Comparison of ENCODE assay signal across 14 cellular contexts in genomic region chr10:117074621-117075020, GRCh38.
DNase-seq lines count a peak whose midpoint lies in the region; ATAC-seq, FAIRE-seq and TF ChIP-seq lines count a peak whose summit lies in the region.
"Had no signal": no experiment of that assay in that cellular context is flagged by ENCODE, and none has a peak within 500 bp of the region (broad histone marks: within the 10 kb centered on the region; RNA-seq: fewer than 3 reads in every experiment).

No MANE protein-coding gene starts in this region.

- H3K4me2 ChIP-seq in A549: 0 out of 3 replicates have a peak overlapping the region, but pooled peaks have one; percentile 12
- no peak overlapping the region for H3K4me2 ChIP-seq in OCI-LY1 (ENCODE audit: low read length)
- no peak overlapping the region for H3K4me2 ChIP-seq in hepatocyte

- H3K36me3 Mint-ChIP-seq in activated naive CD4-positive, alpha-beta T cell treated with anti-CD3 and anti-CD28 coated beads, Interleukin-2, amount 50 U/mL, for 72 hours: no peaks in the 10 kb centered on the region

- TF ChIP-seq CTCF in A549 (IDR thresholded peaks at IDR 0.05): peak; percentile 20; the same call in 2 of the 3 replicates
- peak; percentile 37; the same call in 1 of the 2 replicates for TF ChIP-seq CTCF in OCI-LY1 (IDR thresholded peaks at IDR 0.05; ENCODE audit: low read length)
- TF ChIP-seq CTCF in hepatocyte (IDR thresholded peaks at IDR 0.05; ENCODE audit: poor library complexity): peak; percentile 36
- TF ChIP-seq CTCF in ascending aorta (IDR thresholded peaks at IDR 0.05): no peak
- TF ChIP-seq CTCF in sigmoid colon (IDR thresholded peaks at IDR 0.05): no peak

- no peak overlapping the region for H3K27ac Mint-ChIP-seq in activated naive CD4-positive, alpha-beta T cell treated with anti-CD3 and anti-CD28 coated beads, Interleukin-2, amount 50 U/mL, for 72 hours

- H4K20me1 ChIP-seq in OCI-LY1 (ENCODE audit: insufficient read depth, low read length) (no peaks in the 10 kb centered on the region), hepatocyte (ENCODE audit: insufficient read depth, poor library complexity, severe bottlenecking) (no peaks in the 10 kb centered on the region)

- H3K79me2 ChIP-seq in OCI-LY1 (ENCODE audit: insufficient read depth, low read length) (no peaks in the 10 kb centered on the region), hepatocyte (no peaks in the 10 kb centered on the region)

- no peaks in the 10 kb centered on the region for H3K9me2 ChIP-seq in OCI-LY1 (ENCODE audit: low read depth, low read length)
- no peaks in the 10 kb centered on the region for H3K9me2 ChIP-seq in hepatocyte (replicated peaks; ENCODE audit: insufficient read depth)

- POLR2A ChIA-PET in A549 (lab: Yijun Ruan, JAX): no interaction called here

- H3K27me3 ChIP-seq in OCI-LY1 (ENCODE audit: insufficient read depth, low read length) (no peaks in the 10 kb centered on the region), hepatocyte (peaks cover 12% of the 10 kb centered on the region), ascending aorta (no peaks in the 10 kb centered on the region), sigmoid colon (no peaks in the 10 kb centered on the region)
- H3K27me3 ChIP-seq: thyroid gland had no signal

- CTCF ChIA-PET in A549 (lab: Yijun Ruan, JAX): interaction anchor here (1.5 kb wide), 1 partner anchor 384 kb away, joined by 3 read pairs; no protein-coding TSS in a partner anchor

- H3K36me3 ChIP-seq in OCI-LY1 (ENCODE audit: insufficient read depth, low read length) (no peaks in the 10 kb centered on the region), hepatocyte (replicated peaks; ENCODE audit: insufficient read depth, low read depth) (no peaks in the 10 kb centered on the region), ascending aorta (no peaks in the 10 kb centered on the region), sigmoid colon (no peaks in the 10 kb centered on the region)
- H3K36me3 ChIP-seq: thyroid gland had no signal

- 30% methylated on average over 2 of the region's 2 CpGs for whole genome bisulfite sequencing in A549 (ENCODE audit: missing lambda C conversion rate)
- 2% methylated on average over 2 of the region's 2 CpGs for WGBS in hepatocyte (ENCODE audit: low lambda C conversion rate, missing lambda C conversion rate)
- 3 to 17% methylated on average over 2 of the region's 2 CpGs for WGBS in sigmoid colon, 2 donors

- H3K9me3 ChIP-seq in A549 (no peaks in the 10 kb centered on the region), OCI-LY1 (ENCODE audit: low read length) (no peaks in the 10 kb centered on the region), hepatocyte (ENCODE audit: low read depth) (no peaks in the 10 kb centered on the region), ascending aorta (no peaks in the 10 kb centered on the region), sigmoid colon (no peaks in the 10 kb centered on the region)
- H3K9me3 ChIP-seq: thyroid gland had no signal

- in situ Hi-C loops in KBM-7 (cut with MboI; ENCODE audit: low pct_unique_long_range_greater_than_20kb, low sequenced_read_pairs): no loop called here

- H3K9me3 Mint-ChIP-seq in activated naive CD4-positive, alpha-beta T cell treated with anti-CD3 and anti-CD28 coated beads, Interleukin-2, amount 50 U/mL, for 72 hours: no peaks in the 10 kb centered on the region

- TF ChIP-seq POLR2A in A549 (IDR thresholded peaks at IDR 0.05; ENCODE audit: low read length) (no peak), sigmoid colon (IDR thresholded peaks at IDR 0.05) (no peak)

- peak; percentile 34 to 48; a peak in 3 of 5 replicates for TF ChIP-seq RAD21 in A549 (conservative IDR thresholded peaks at IDR 0.05 in 1 of 2, IDR thresholded peaks at IDR 0.05 in 1 of 2)

- H3K9ac ChIP-seq in OCI-LY1 (ENCODE audit: low read length): no peak overlapping the region

- TF ChIP-seq EP300 in A549 (IDR thresholded peaks at IDR 0.05): no peak
- TF ChIP-seq EP300 in sigmoid colon (IDR thresholded peaks at IDR 0.05): no peak

- no peak for FAIRE-seq in A549 (lab: Jason Lieb, UNC)
- FAIRE-seq: G401.6 had no signal

- no peak overlapping the region for H3K4me3 ChIP-seq in A549
- no peak overlapping the region for H3K4me3 ChIP-seq in OCI-LY1 (ENCODE audit: low read depth, low read length, poor library complexity, severe bottlenecking)
- no peak overlapping the region for H3K4me3 ChIP-seq in hepatocyte
- no peak overlapping the region for H3K4me3 ChIP-seq in ascending aorta
- H3K4me3 ChIP-seq in sigmoid colon: no peak overlapping the region
- H3K4me3 ChIP-seq: thyroid gland had no signal

- H2AFZ ChIP-seq in OCI-LY1 (ENCODE audit: low read length) (no peak overlapping the region), hepatocyte (no peak overlapping the region)

- H3K4me1 ChIP-seq in A549 (peaks cover 8% of the 10 kb centered on the region; the same call in 2 of the 3 replicates), OCI-LY1 (ENCODE audit: insufficient read depth, low read length, severe bottlenecking) (no peaks in the 10 kb centered on the region), hepatocyte (ENCODE audit: insufficient read depth) (no peaks in the 10 kb centered on the region), ascending aorta (no peaks in the 10 kb centered on the region), sigmoid colon (no peaks in the 10 kb centered on the region)
- H3K4me1 ChIP-seq: thyroid gland had no signal

- DNase-seq in A549 (ENCODE audit: low read depth in 1 of 2, low spot score in 1 of 2) (peak in 1 of 2 experiments; percentile 32), KBM-7 (peak; percentile 5), hepatocyte (ENCODE audit: low spot score) (peak; percentile 42), ascending aorta (ENCODE audit: low spot score in 2 of 2) (no peak), sigmoid colon (no peak)
- DNase-seq in activated naive CD4-positive, alpha-beta T cell treated with anti-CD3 and anti-CD28 coated beads, Interleukin-2, amount 50 U/mL, for 72 hours (ENCODE audit: low spot score in 2 of 2): no peak
- DNase-seq: effector CD8-positive, alpha-beta T cell; NCI-H526 treated with DMSO at 0.1 percent for 48 hours; right cardiac atrium; T1000; thyroid gland had no signal

- H3F3A ChIP-seq in OCI-LY1 (ENCODE audit: insufficient read depth, low read length): no peaks in the 10 kb centered on the region

- intact Hi-C loops in ascending aorta (cut with DNase I) (no loop called here), sigmoid colon (cut with DNase I) (no loop called here)

- ATAC-seq in A549 (peak; percentile 77 to 82), HG02870 (IDR thresholded peaks at IDR 0.05; ENCODE audit: unreplicated experiment) (no peak)
- no peak for ATAC-seq in activated naive CD4-positive, alpha-beta T cell treated with anti-CD3 and anti-CD28 coated beads, Interleukin-2, amount 50 U/mL, for 72 hours
- ATAC-seq: right cardiac atrium had no signal

- H3K27ac ChIP-seq in A549 (no peak overlapping the region), OCI-LY1 (ENCODE audit: low read depth, low read length, poor library complexity, severe bottlenecking) (no peak overlapping the region), hepatocyte (no peak overlapping the region), ascending aorta (no peak overlapping the region), sigmoid colon (no peak overlapping the region)
- H3K27ac ChIP-seq: thyroid gland had no signal

TF ChIP-seq in A549, 52 proteins besides CTCF, POLR2A, EP300 and RAD21 (continues in another document):
- TF ChIP-seq CEBPB (IDR thresholded peaks at IDR 0.05) (no peak), MYC (IDR thresholded peaks at IDR 0.05; ENCODE audit: borderline replicate concordance, low read length) (no peak), CHD2 (IDR thresholded peaks at IDR 0.05; ENCODE audit: low read length, partially characterized antibody) (no peak), CBX2 (IDR thresholded peaks at IDR 0.05; ENCODE audit: borderline replicate concordance, low read depth) (no peak), EHF (CRISPR knock-in tag; IDR thresholded peaks at IDR 0.05) (no peak), REST (IDR thresholded peaks at IDR 0.05) (no peak), SMC3 (IDR thresholded peaks at IDR 0.05) (no peak), HEYL (CRISPR knock-in tag; IDR thresholded peaks at IDR 0.05) (no peak), POLR2AphosphoS2 (conservative IDR thresholded peaks at IDR 0.05; ENCODE audit: low read length) (no peak), NPAS2 (CRISPR knock-in tag; IDR thresholded peaks at IDR 0.05; ENCODE audit: borderline replicate concordance) (no peak)
- TF ChIP-seq, protein P1, sequence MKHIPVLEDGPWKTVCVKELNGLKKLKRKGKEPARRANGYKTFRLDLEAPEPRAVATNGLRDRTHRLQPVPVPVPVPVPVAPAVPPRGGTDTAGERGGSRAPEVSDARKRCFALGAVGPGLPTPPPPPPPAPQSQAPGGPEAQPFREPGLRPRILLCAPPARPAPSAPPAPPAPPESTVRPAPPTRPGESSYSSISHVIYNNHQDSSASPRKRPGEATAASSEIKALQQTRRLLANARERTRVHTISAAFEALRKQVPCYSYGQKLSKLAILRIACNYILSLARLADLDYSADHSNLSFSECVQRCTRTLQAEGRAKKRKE (CRISPR knock-in tag; IDR thresholded peaks at IDR 0.05; ENCODE audit: low read depth): no peak
- TF ChIP-seq, protein P2, sequence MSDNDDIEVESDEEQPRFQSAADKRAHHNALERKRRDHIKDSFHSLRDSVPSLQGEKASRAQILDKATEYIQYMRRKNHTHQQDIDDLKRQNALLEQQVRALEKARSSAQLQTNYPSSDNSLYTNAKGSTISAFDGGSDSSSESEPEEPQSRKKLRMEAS (IDR thresholded peaks at IDR 0.05): no peak

Comparison
In these comparisons a context has a peak if more than half of its experiments do, and no peak if none do; other contexts are left out.
1. ATAC-seq: peak in A549 (2 of 2); none in HG02870 (single experiment) and activated naive CD4-positive, alpha-beta T cell treated with anti-CD3 and anti-CD28 coated beads, Interleukin-2, amount 50 U/mL, for 72 hours (0 of 2).
2. DNase-seq: peak in KBM-7 (single experiment) and hepatocyte (single experiment); none in ascending aorta (0 of 2), activated naive CD4-positive, alpha-beta T cell treated with anti-CD3 and anti-CD28 coated beads, Interleukin-2, amount 50 U/mL, for 72 hours (0 of 2) and sigmoid colon (single experiment).
3. CTCF ChIP-seq: peak in A549 (single experiment), OCI-LY1 (single experiment) and hepatocyte (single experiment); none in ascending aorta (0 of 3) and sigmoid colon (0 of 4).